ENCODE assay signal across 22 cellular contexts in genomic region chr4:139668658-139669201, GRCh38.
"Had no signal": no experiment of that assay in that cellular context is flagged by ENCODE, and none has a peak within 500 bp of the region (broad histone marks: within the 10 kb centered on the region; RNA-seq: fewer than 3 reads in every experiment).

No MANE protein-coding gene starts in this region.

- H3K27me3 ChIP-seq: brain microvascular endothelial cell, ovary had no signal

- DNase-seq: activated CD4-positive, alpha-beta T cell treated with anti-CD3 and anti-CD28 coated beads, Interleukin-2, amount 10 ng/mL, durations not matched to agents 24 days and 14 days; activated CD4-positive, CD25-positive, alpha-beta regulatory T cell; activated CD8-positive, alpha-beta T cell treated with anti-CD3 and anti-CD28 coated beads, Interleukin-2, amount 10 ng/mL, durations not matched to agents 7 days and 5 days; activated effector memory CD4-positive, alpha-beta T cell treated with Interleukin-2 at 50 U/mL for 16 hours; activated naive CD4-positive, alpha-beta T cell treated with anti-CD3 and anti-CD28 coated beads, Interleukin-2, amount 50 U/mL, for 16 hours; activated T-cell treated with anti-CD3 and anti-CD28 coated beads, Interleukin-2, amount 50 U/mL, for 48 hours; aorta; brain microvascular endothelial cell; central memory CD4-positive, alpha-beta T cell; kidney glomerular epithelial cell; left ventricle myocardium superior; naive thymus-derived CD4-positive, alpha-beta T cell; ovary; stimulated activated CD4-positive, alpha-beta T cell treated with anti-CD3 and anti-CD28 coated beads, Interleukin-4, amount 100 ng/mL, for 1 hour had no signal

- H3K27ac Mint-ChIP-seq: activated CD4-positive, alpha-beta T cell treated with anti-CD3 and anti-CD28 coated beads, Interleukin-2, amount 10 ng/mL, durations not matched to agents 24 days and 14 days; activated CD8-positive, alpha-beta T cell treated with anti-CD3 and anti-CD28 coated beads, Interleukin-2, amount 10 ng/mL, durations not matched to agents 7 days and 5 days; naive thymus-derived CD4-positive, alpha-beta T cell; stimulated activated memory B cell treated with anti-CD40 and anti-IgM and Interleukin-4, amounts not matched to agents 10 μg/mL and 1 μg/mL and 100 μg/mL, for 72 hours had no signal

- H3K27ac ChIP-seq: brain microvascular endothelial cell, ovary had no signal

- H3K36me3 ChIP-seq: brain microvascular endothelial cell, ovary had no signal

- H3K4me3 Mint-ChIP-seq: activated CD4-positive, alpha-beta T cell treated with anti-CD3 and anti-CD28 coated beads, Interleukin-2, amount 10 ng/mL, durations not matched to agents 24 days and 14 days; activated CD8-positive, alpha-beta T cell treated with anti-CD3 and anti-CD28 coated beads, Interleukin-2, amount 10 ng/mL, durations not matched to agents 7 days and 5 days; stimulated activated memory B cell treated with anti-CD40 and anti-IgM and Interleukin-4, amounts not matched to agents 10 μg/mL and 1 μg/mL and 100 μg/mL, for 72 hours had no signal

- ATAC-seq: activated CD8-positive, alpha-beta T cell treated with anti-CD3 and anti-CD28 coated beads, Interleukin-2, amount 10 ng/mL, durations not matched to agents 7 days and 5 days; left ventricle myocardium superior; naive thymus-derived CD4-positive, alpha-beta T cell; sciatic nerve; stimulated activated memory B cell treated with anti-CD40 and anti-IgM and Interleukin-4, amounts not matched to agents 10 μg/mL and 1 μg/mL and 100 μg/mL, for 72 hours had no signal

- FAIRE-seq: colon, endometrium, frontal cortex, TTC549, urothelium cell line had no signal

- H3K4me3 ChIP-seq: ovary, smooth muscle cell had no signal

- H3K27me3 Mint-ChIP-seq: activated CD4-positive, alpha-beta T cell treated with anti-CD3 and anti-CD28 coated beads, Interleukin-2, amount 10 ng/mL, durations not matched to agents 24 days and 14 days; naive thymus-derived CD4-positive, alpha-beta T cell had no signal

- H3K9me3 Mint-ChIP-seq: activated CD4-positive, alpha-beta T cell treated with anti-CD3 and anti-CD28 coated beads, Interleukin-2, amount 10 ng/mL, durations not matched to agents 24 days and 14 days; stimulated activated memory B cell treated with anti-CD40 and anti-IgM and Interleukin-4, amounts not matched to agents 10 μg/mL and 1 μg/mL and 100 μg/mL, for 72 hours had no signal

- H3K9me3 ChIP-seq: ovary had no signal

- H3K36me3 Mint-ChIP-seq: stimulated activated memory B cell treated with anti-CD40 and anti-IgM and Interleukin-4, amounts not matched to agents 10 μg/mL and 1 μg/mL and 100 μg/mL, for 72 hours had no signal
